Comparison of ENCODE assay signal across 8 cellular contexts in genomic region chr15:40357723-40358491, GRCh38. TPM values are rescaled to one million over a fixed set of nuclear protein-coding genes. Genes with fewer than 3 reads are reported as not detected.
DNase-seq lines count a peak whose midpoint lies in the region; ATAC-seq, FAIRE-seq and TF ChIP-seq lines count a peak whose summit lies in the region.

Gene DISP2 (plus strand): TSS chr15:40358219. CDS start chr15:40358322, 103 bp downstream.

- H3K9me3 ChIP-seq in neural cell (ENCODE audit: low read length), result no peaks in the 10 kb centered on the region

- no peak for TF ChIP-seq POLR2A in H54 (IDR thresholded peaks at IDR 0.05; ENCODE audit: low read depth, low read length)

- H3K4me2 ChIP-seq in neural cell (ENCODE audit: low read length), result peak within 1 kb of the TSS; percentile 94

- H3K9ac ChIP-seq in neural cell (ENCODE audit: low read length), result peak within 1 kb of the TSS; percentile 86

- H2AFZ ChIP-seq in neural cell (ENCODE audit: low read depth, low read length), result peak within 1 kb of the TSS; percentile 91

- DNase-seq in Daoy (ENCODE audit: low read depth) (peak; percentile 92), H54 (ENCODE audit: insufficient read length, low spot score) (peak; percentile 95), LoVo (ENCODE audit: low spot score) (peak; percentile 96), SHP77 treated with DMSO at 0.1 percent for 48 hours (lab: John Stamatoyannopoulos, UW) (peak; percentile 52), activated gamma-delta T cell (lab: John Stamatoyannopoulos, UW) (peak; percentile 83), fibroblast of villous mesenchyme (ENCODE audit: low read depth) (peak; percentile 80)
- DNase-seq in stimulated activated naive CD8-positive, alpha-beta T cell treated with anti-CD3 and anti-CD28 coated beads, Interleukin-15, Interleukin-2, amounts not matched to agents 100 U/mL and 50 U/mL, for 24 hours, result peak; percentile 95

- no peaks in the 10 kb centered on the region for H3F3A ChIP-seq in neural cell (ENCODE audit: insufficient read depth, low read length, poor library complexity, severe bottlenecking)

- no peak for TF ChIP-seq EP300 in neural cell (conservative IDR thresholded peaks at IDR 0.05; ENCODE audit: poor library complexity, severe bottlenecking)

- peaks cover 3% of the 10 kb centered on the region for H3K79me2 ChIP-seq in neural cell (replicated peaks; ENCODE audit: insufficient read depth, low read length)

- no peaks in the 10 kb centered on the region for H4K20me1 ChIP-seq in neural cell (ENCODE audit: insufficient read depth)

- H3K27ac ChIP-seq in neural cell (ENCODE audit: low read length), result peak within 1 kb of the TSS; percentile 67

- no peak for TF ChIP-seq RAD21 in neural cell (conservative IDR thresholded peaks at IDR 0.05)

- H3K4me3 ChIP-seq in fibroblast of villous mesenchyme (ENCODE audit: low read depth, low read length) (peak within 1 kb of the TSS; percentile 63), neural cell (ENCODE audit: low read length) (peak within 1 kb of the TSS; percentile 95)

- ATAC-seq in stimulated activated naive CD8-positive, alpha-beta T cell treated with anti-CD3 and anti-CD28 coated beads, Interleukin-15, Interleukin-2, amounts not matched to agents 100 U/mL and 50 U/mL, for 24 hours, result peak; percentile 90

- H3K9me2 ChIP-seq in neural cell (ENCODE audit: insufficient read depth, low read length), result no peaks in the 10 kb centered on the region

- H3K27me3 ChIP-seq in neural cell (ENCODE audit: insufficient read depth, low read depth, low read length), result peaks cover 5% of the 10 kb centered on the region

- FAIRE-seq in H54 (lab: Jason Lieb, UNC), result no peak

- TF ChIP-seq CTCF in fibroblast of villous mesenchyme (IDR thresholded peaks at IDR 0.05; ENCODE audit: insufficient read depth, low read depth, low read length), result no peak
- no peak for TF ChIP-seq CTCF in neural cell (IDR thresholded peaks at IDR 0.05; ENCODE audit: poor library complexity, severe bottlenecking)

- H3K36me3 ChIP-seq in neural cell (ENCODE audit: insufficient read depth, low read length), result no peaks in the 10 kb centered on the region

TF ChIP-seq in neural cell, 6 proteins besides CTCF, POLR2A, EP300 and RAD21:
- TF ChIP-seq MXI1 (conservative IDR thresholded peaks at IDR 0.05; ENCODE audit: poor library complexity, severe bottlenecking), result peak; percentile 47
- no peak for TF ChIP-seq EZH2 (IDR thresholded peaks at IDR 0.05; ENCODE audit: borderline replicate concordance, insufficient read depth, low read length, poor library complexity, severe bottlenecking)
- no peak for TF ChIP-seq TAF1 (IDR thresholded peaks at IDR 0.05; ENCODE audit: low read depth)
- peak; percentile 47 for TF ChIP-seq REST (IDR thresholded peaks at IDR 0.05; ENCODE audit: borderline replicate concordance)
- peak; percentile 63 for TF ChIP-seq POLR2AphosphoS5 (IDR thresholded peaks at IDR 0.05)
- no peak for TF ChIP-seq SMC3 (conservative IDR thresholded peaks at IDR 0.05; ENCODE audit: poor library complexity)
TF ChIP-seq in neural cell: peak in this region for 3.

RNA-seq across cellular contexts. Expression of gene DISP2, which starts in this region (rescaled TPM):
- 0.51 and 1.1 TPM in 2 replicates for total RNA-seq in Daoy (2014; rRNA removed; shearing (Covaris generic))
- total RNA-seq in fibroblast of villous mesenchyme, result under 0.01 TPM in 2 replicates
- polyA plus RNA-seq in neural cell, result 5.0 and 26.0 TPM in 2 replicates
- 11.6 and 13.6 TPM in 2 replicates for polyA minus RNA-seq in neural cell

Comparison
In these comparisons a context has a peak if more than half of its experiments do, and no peak if none do; other contexts are left out.
1. Peak in every context shown above with its lines: DNase-seq, ATAC-seq, H3K4me3 ChIP-seq and H3K27ac ChIP-seq.
2. Peak in DNase-seq and H3K4me3 ChIP-seq in fibroblast of villous mesenchyme; RNA of the gene not detected or under 1 TPM.